In genomic region chr17:44198721-44199552, GRCh38 we compare ENCODE assay signal across 8 cellular contexts. TPM values are rescaled to one million over a fixed set of nuclear protein-coding genes. Genes with fewer than 3 reads are reported as not detected.
DNase-seq lines count a peak whose midpoint lies in the region; ATAC-seq and TF ChIP-seq lines count a peak whose summit lies in the region.

No MANE protein-coding gene starts in this region.

- H3K4me1 Mint-ChIP-seq in glutamatergic neuron (ENCODE audit: low read depth, unreplicated experiment), result peaks cover 24% of the 10 kb centered on the region

- ATAC-seq in HG03175 (IDR thresholded peaks at IDR 0.05; ENCODE audit: unreplicated experiment), result peak; percentile 24
- peak; percentile 22 for ATAC-seq in RWPE2 (ENCODE audit: low read depth)

- peaks cover 7% of the 10 kb centered on the region for H3K27me3 Mint-ChIP-seq in glutamatergic neuron (ENCODE audit: unreplicated experiment)

- TF ChIP-seq POLR2A in GM19099 (IDR thresholded peaks at IDR 0.05; ENCODE audit: extremely low read depth, insufficient read length, low read depth), result peak; percentile 61

- H3K36me3 ChIP-seq in RWPE2 (ENCODE audit: low read depth), result peaks cover 39% of the 10 kb centered on the region

- H3K4me3 Mint-ChIP-seq in glutamatergic neuron (ENCODE audit: unreplicated experiment), result peak overlapping the region; percentile 81

- peaks cover 12% of the 10 kb centered on the region for H3K4me1 ChIP-seq in RWPE2 (ENCODE audit: insufficient read depth, poor library complexity, severe bottlenecking)

- no peaks in the 10 kb centered on the region for H3K9me3 ChIP-seq in RWPE2 (ENCODE audit: severe bottlenecking)

- peak overlapping the region; percentile 96 for H3K27ac ChIP-seq in RWPE2 (ENCODE audit: poor library complexity, severe bottlenecking)

- H3K27me3 ChIP-seq in RWPE2 (ENCODE audit: insufficient read depth, poor library complexity, severe bottlenecking), result no peaks in the 10 kb centered on the region

- H3K36me3 Mint-ChIP-seq in glutamatergic neuron (ENCODE audit: unreplicated experiment), result no peaks in the 10 kb centered on the region

- TF ChIP-seq CTCF in RWPE2 (IDR thresholded peaks at IDR 0.05; ENCODE audit: poor library complexity, severe bottlenecking) (peak; percentile 9), glutamatergic neuron (IDR thresholded peaks at IDR 0.05; ENCODE audit: partially characterized antibody, unreplicated experiment) (no peak)

- peak overlapping the region; percentile 17 for H3K27ac Mint-ChIP-seq in glutamatergic neuron (ENCODE audit: unreplicated experiment)

- peaks cover 9% of the 10 kb centered on the region for H3K9me3 Mint-ChIP-seq in glutamatergic neuron (ENCODE audit: unreplicated experiment)

- DNase-seq in AML-193 (lab: John Stamatoyannopoulos, UW), result peak; percentile 41 to 45
- DNase-seq in RWPE2 (ENCODE audit: low spot score), result no peak
- peak; percentile 58 for DNase-seq in activated naive CD4-positive, alpha-beta T cell treated with anti-CD3 and anti-CD28 coated beads, Interleukin-2, amount 50 U/mL, for 16 hours
- peak; percentile 74 for DNase-seq in glutamatergic neuron
- peak in 33 of 56 donors; percentile 16 to 67 (median 45) for DNase-seq in nucleus accumbens (lab: John Stamatoyannopoulos, UW)
- no peak for DNase-seq in DMS153 treated with DMSO at 0.1 percent for 48 hours (lab: John Stamatoyannopoulos, UW; ENCODE audit: unreplicated experiment)

- H3K4me3 ChIP-seq in RWPE2 (ENCODE audit: severe bottlenecking), result peak overlapping the region; percentile 98

RNA-seq across cellular contexts. Expression of gene ATXN7L3, which starts 0.7 kb away (rescaled TPM):
- 146 TPM for total RNA-seq in glutamatergic neuron (ENCODE audit: unreplicated experiment)

RNA-seq across cellular contexts. Expression of gene TMUB2, which starts 12.2 kb away (rescaled TPM):
- 52.1 TPM for total RNA-seq in glutamatergic neuron (ENCODE audit: unreplicated experiment)

RNA-seq across cellular contexts. Expression of gene UBTF, which starts 20.5 kb away (rescaled TPM):
- total RNA-seq in glutamatergic neuron (ENCODE audit: unreplicated experiment), result 97.6 TPM

RNA-seq across cellular contexts. Expression of gene ASB16, which starts 28.4 kb away (rescaled TPM):
- not detected for total RNA-seq in glutamatergic neuron (ENCODE audit: unreplicated experiment)

RNA-seq across cellular contexts. Expression of gene HROB, which starts 57.2 kb away (rescaled TPM):
- total RNA-seq in glutamatergic neuron (ENCODE audit: unreplicated experiment), result 3.2 TPM

Comparison
In these comparisons a context has a peak if more than half of its experiments do, and no peak if none do; other contexts are left out.
1. DNase-seq: peak in AML-193 (2 of 2), activated naive CD4-positive, alpha-beta T cell treated with anti-CD3 and anti-CD28 coated beads, Interleukin-2, amount 50 U/mL, for 16 hours (single experiment), glutamatergic neuron (single experiment) and nucleus accumbens (33 of 56); none in RWPE2 (single experiment) and DMS153 treated with DMSO at 0.1 percent for 48 hours (single experiment).